In the genomic region with DNA sequence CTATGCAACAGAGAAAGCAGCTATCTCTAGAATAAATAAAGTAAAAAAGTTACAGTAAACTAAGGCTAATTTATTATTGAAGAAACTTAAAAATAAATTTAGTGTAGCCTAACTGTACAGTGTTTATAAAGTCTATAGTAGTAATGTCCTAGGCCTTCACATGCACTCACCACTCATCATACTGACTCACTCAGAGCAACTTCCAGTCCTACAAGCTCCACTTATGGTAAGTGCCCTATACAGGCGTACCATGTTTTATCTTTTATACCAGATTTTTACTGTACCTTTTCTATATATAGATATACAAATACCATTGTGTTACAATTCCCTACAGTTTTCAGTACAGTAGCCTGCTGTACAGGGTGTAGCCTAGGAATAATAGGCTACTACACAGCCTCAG, we compare ENCODE assay signal across 7 cellular contexts. TPM values are rescaled to one million over a fixed set of nuclear protein-coding genes. Genes with fewer than 3 reads are reported as not detected.
"Had no signal": no experiment of that assay in that cellular context is flagged by ENCODE, and none has a peak within 500 bp of the region (broad histone marks: within the 10 kb centered on the region; RNA-seq: fewer than 3 reads in every experiment).

No MANE protein-coding gene starts in this region.

RNA-seq across cellular contexts. Expression of gene SPDYE18, which starts 19.8 kb away (rescaled TPM):
- total RNA-seq: PC-3, RPMI7951, SJCRH30 had no signal

RNA-seq across cellular contexts. Expression of gene SPDYE17, which starts 50.0 kb away (rescaled TPM):
- total RNA-seq: M059J, PC-3, Peyer's patch, Right ventricle myocardium inferior, RPMI7951, SJCRH30, SK-MEL-5 had no signal
